ENCODE assay signal across 15 cellular contexts in the genomic region with DNA sequence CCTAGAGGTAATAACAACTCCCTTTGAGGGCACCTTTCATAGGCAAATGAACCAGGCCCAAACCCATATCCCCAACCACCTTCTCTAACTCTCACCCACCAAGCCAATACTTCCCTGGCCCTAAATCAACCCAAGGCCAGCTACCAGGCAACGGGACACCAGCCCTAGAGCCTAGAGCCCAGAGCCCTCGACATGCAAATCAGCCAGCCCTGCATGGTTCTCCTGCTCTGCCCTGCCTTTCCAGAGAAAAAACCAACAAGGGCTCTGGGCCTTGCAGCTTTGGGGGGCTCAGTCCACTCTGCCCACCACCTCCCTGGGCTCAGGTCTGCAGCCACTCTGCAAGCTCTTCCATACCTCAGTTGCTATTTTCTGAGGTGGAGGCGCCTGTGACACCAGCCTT. TPM values are rescaled to one million over a fixed set of nuclear protein-coding genes. Genes with fewer than 3 reads are reported as not detected.
DNase-seq lines count a peak whose midpoint lies in the region; ATAC-seq and TF ChIP-seq lines count a peak whose summit lies in the region.
"Had no signal": no experiment of that assay in that cellular context is flagged by ENCODE, and none has a peak within 500 bp of the region (broad histone marks: within the 10 kb centered on the region; RNA-seq: fewer than 3 reads in every experiment).

No MANE protein-coding gene starts in this region.

- TF ChIP-seq CTCF in RWPE1 (conservative IDR thresholded peaks at IDR 0.05; ENCODE audit: low read depth): no peak
- TF ChIP-seq CTCF in coronary artery (IDR thresholded peaks at IDR 0.05): no peak
- no peak for TF ChIP-seq CTCF in nephron progenitor cell (IDR thresholded peaks at IDR 0.05)
- no peak for TF ChIP-seq CTCF in upper lobe of right lung (IDR thresholded peaks at IDR 0.05)

- peak overlapping the region; percentile 100 for H3K27ac ChIP-seq in RWPE1
- no peak overlapping the region for H3K27ac ChIP-seq in coronary artery
- no peak overlapping the region for H3K27ac ChIP-seq in upper lobe of right lung
- H3K27ac ChIP-seq: A549, C4-2B, HL-60 had no signal

- H3K4me1 ChIP-seq in upper lobe of right lung: peaks cover 2% of the 10 kb centered on the region
- H3K4me1 ChIP-seq: BE2C had no signal

- DNase-seq in RWPE1 (ENCODE audit: low spot score) (no peak), coronary artery (ENCODE audit: low spot score) (peak; percentile 65), nephron progenitor cell (no peak), upper lobe of right lung (peak; percentile 11), left cardiac atrium (no peak), cerebellum (ENCODE audit: low spot score) (no peak)
- DNase-seq in stimulated activated CD8-positive, alpha-beta memory T cell treated with anti-CD3 and anti-CD28 coated beads, Interleukin-4, amount 100 ng/mL, for 48 hours: no peak
- DNase-seq: BE2C; CD4-positive, alpha-beta memory T cell; DMS79 had no signal

- CTCF ChIA-PET in RWPE1 (lab: Yijun Ruan, JAX): no interaction called here

- H3K27ac Mint-ChIP-seq in nephron progenitor cell: peak overlapping the region; percentile 60
- H3K27ac Mint-ChIP-seq: CD4-positive, alpha-beta memory T cell had no signal

- H3K4me3 ChIP-seq in coronary artery (no peak overlapping the region), upper lobe of right lung (no peak overlapping the region)
- H3K4me3 ChIP-seq: A549, GM12878 had no signal

- intact Hi-C loops in upper lobe of right lung (cut with DNase I) (no loop called here), left cardiac atrium (cut with DNase I) (no loop called here)

- no peak overlapping the region for H3K4me3 Mint-ChIP-seq in nephron progenitor cell
- H3K4me3 Mint-ChIP-seq: CD4-positive, alpha-beta memory T cell had no signal

- POLR2A ChIA-PET in RWPE1 (lab: Yijun Ruan, JAX; ENCODE audit: low non-redundant PET): no interaction called here

- no peaks in the 10 kb centered on the region for H3K36me3 Mint-ChIP-seq in nephron progenitor cell (ENCODE audit: low read depth)
- H3K36me3 Mint-ChIP-seq: CD4-positive, alpha-beta memory T cell had no signal

- H3K9me3 ChIP-seq in upper lobe of right lung: no peaks in the 10 kb centered on the region
- H3K9me3 ChIP-seq: A549, BE2C had no signal

- H3K27me3 ChIP-seq in upper lobe of right lung: no peaks in the 10 kb centered on the region
- H3K27me3 ChIP-seq: BE2C had no signal

- no peaks in the 10 kb centered on the region for H3K27me3 Mint-ChIP-seq in nephron progenitor cell (ENCODE audit: low read depth, poor library complexity)

- H3K36me3 ChIP-seq in upper lobe of right lung: no peaks in the 10 kb centered on the region
- H3K36me3 ChIP-seq: BE2C had no signal

- ATAC-seq in upper lobe of right lung: no peak
- ATAC-seq in left cardiac atrium: no peak
- ATAC-seq: A549, GM12878, HCT116 had no signal

- H3K4me1 Mint-ChIP-seq in nephron progenitor cell: peaks cover 48% of the 10 kb centered on the region

- H3K9me3 Mint-ChIP-seq in nephron progenitor cell: no peaks in the 10 kb centered on the region

RNA-seq across cellular contexts. Expression of gene PITPNM3, which starts 55.0 kb away (rescaled TPM):
- total RNA-seq in upper lobe of right lung: 15.6 TPM
- 1 to 10 TPM; 3.1 to 3.4 TPM for total RNA-seq in left cardiac atrium
- 10.1 TPM for total RNA-seq in cerebellum

RNA-seq across cellular contexts. Expression of gene PIMREG, which starts 57.1 kb away (rescaled TPM):
- total RNA-seq in upper lobe of right lung (0.26 TPM), left cardiac atrium (under 1 TPM in 1 of 2 donors, not detected in 1; 0.29 TPM), cerebellum (13.5 TPM)
- total RNA-seq: CD4-positive, alpha-beta memory T cell had no signal

Comparison
In these comparisons a context has a peak if more than half of its experiments do, and no peak if none do; other contexts are left out.
1. DNase-seq: peak in coronary artery (single experiment) and upper lobe of right lung (single experiment); none in RWPE1 (single experiment), nephron progenitor cell (single experiment), stimulated activated CD8-positive, alpha-beta memory T cell treated with anti-CD3 and anti-CD28 coated beads, Interleukin-4, amount 100 ng/mL, for 48 hours (single experiment), left cardiac atrium (single experiment) and cerebellum (single experiment).
2. RNA of gene PIMREG, which starts 57.1 kb away (total RNA-seq): 13.5 TPM in cerebellum (single experiment); 0.29 TPM in left cardiac atrium and 0.26 TPM in upper lobe of right lung (single experiment); every median in the first group is over 10 times any median in the second.